In the genomic region with DNA sequence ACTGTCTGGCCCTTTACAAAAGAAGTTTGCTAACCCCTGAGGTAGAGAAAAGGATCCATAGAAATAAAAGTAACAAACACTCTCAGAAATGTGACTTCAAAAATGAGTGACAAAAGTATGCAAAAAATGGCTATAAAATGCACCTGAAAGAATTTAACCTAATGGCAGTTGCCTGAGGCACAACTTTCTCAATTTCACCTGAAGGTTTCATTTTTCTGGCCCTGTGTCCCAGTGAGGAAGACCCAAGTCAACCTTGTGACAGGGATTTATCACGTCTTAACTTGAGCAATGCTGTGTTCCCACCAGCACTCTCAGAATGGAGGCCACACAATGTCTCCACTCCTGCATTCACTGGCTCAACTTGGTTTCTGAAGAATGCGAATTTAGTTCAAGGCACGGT, we compare ENCODE assay signal across 22 cellular contexts.
DNase-seq lines count a peak whose midpoint lies in the region; ATAC-seq, FAIRE-seq and TF ChIP-seq lines count a peak whose summit lies in the region.
"Had no signal": no experiment of that assay in that cellular context is flagged by ENCODE, and none has a peak within 500 bp of the region (broad histone marks: within the 10 kb centered on the region; RNA-seq: fewer than 3 reads in every experiment).

No MANE protein-coding gene starts in this region.

- no peaks in the 10 kb centered on the region for H3K79me2 ChIP-seq in GM12878 (ENCODE audit: control insufficient read depth, insufficient read depth, low read length)

- RAD21 ChIA-PET in GM12878 (lab: Charles Lee; ENCODE audit: unreplicated experiment) = no interaction called here

- no peak overlapping the region for H2AFZ ChIP-seq in GM12878 (ENCODE audit: control insufficient read depth, low read depth, low read length)

- FAIRE-seq in GM12878 (lab: Jason Lieb, UNC) = peak; percentile 77
- FAIRE-seq: A549, G401.6, GM19239 had no signal

- SMC1A ChIA-PET in GM12878 (lab: Charles Lee; ENCODE audit: uncharacterized antibody, unreplicated experiment) = interaction anchor here (0.6 to 1.5 kb wide), 2 partner anchors 12 to 240 kb away, joined by 3 read pairs; no protein-coding TSS in a partner anchor

- no TSS peak for BruUV-seq in GM12878 (replicated peaks; lab: Mats Ljungman, UMichigan)

- H3K27me3 ChIP-seq in GM12878 (replicated peaks in 1 of 2; ENCODE audit: control insufficient read depth in 2 of 2, insufficient read depth in 2 of 2, low read length in 1 of 2) = no peaks in the 10 kb centered on the region
- H3K27me3 ChIP-seq: BE2C; BLaER1 treated with 17β-estradiol and CSF1 and Interleukin-3, amounts not matched to agents 10 nM and 100 nM had no signal

- in situ Hi-C loops in GM12878 (cut with MboI) = no loop called here

- H3K4me1 ChIP-seq in GM12878 (ENCODE audit: control insufficient read depth, insufficient read depth, low read length) = peaks cover 5% of the 10 kb centered on the region
- H3K4me1 ChIP-seq: A549; BE2C; BLaER1 treated with 17β-estradiol and CSF1 and Interleukin-3, amounts not matched to agents 10 nM and 100 nM had no signal

- H3K36me3 ChIP-seq in GM12878 (ENCODE audit: control insufficient read depth in 2 of 2, insufficient read depth in 2 of 2, low read length in 1 of 2) = no peaks in the 10 kb centered on the region; a peak in 1 of 4 replicates
- H3K36me3 ChIP-seq: BE2C had no signal

- H4K20me1 ChIP-seq in GM12878 (ENCODE audit: control insufficient read depth, insufficient read depth) = no peaks in the 10 kb centered on the region
- H4K20me1 ChIP-seq: BLaER1 treated with 17β-estradiol and CSF1 and Interleukin-3, amounts not matched to agents 10 nM and 100 nM had no signal

- H3K4me2 ChIP-seq in GM12878 (ENCODE audit: control insufficient read depth, insufficient read depth) = no peak overlapping the region
- H3K4me2 ChIP-seq: A549; BLaER1 treated with 17β-estradiol and CSF1 and Interleukin-3, amounts not matched to agents 10 nM and 100 nM had no signal

- POLR2A ChIA-PET in GM12878 (lab: Charles Lee) = no interaction called here

- no peak for ATAC-seq in GM12878
- no peak for ATAC-seq in GM19467 (IDR thresholded peaks at IDR 0.05; ENCODE audit: unreplicated experiment)
- ATAC-seq: A549, HCT116 had no signal

- H3K27ac ChIP-seq in GM12878 (ENCODE audit: control insufficient read depth, insufficient read depth) = no peak overlapping the region
- H3K27ac ChIP-seq: A549; BLaER1 treated with 17β-estradiol and CSF1 and Interleukin-3, amounts not matched to agents 10 nM and 100 nM had no signal

- TF ChIP-seq CTCF in GM12878 (IDR thresholded peaks at IDR 0.05 in 2 of 3, conservative IDR thresholded peaks at IDR 0.05 in 1 of 3; ENCODE audit: control insufficient read depth in 2 of 3, extremely low read depth in 1 of 3, insufficient read depth in 1 of 3, low read depth in 3 of 3, low read length in 3 of 3) = no peak

- no peak for TF ChIP-seq EP300 in GM12878 (IDR thresholded peaks at IDR 0.05; ENCODE audit: borderline replicate concordance in 1 of 2, control insufficient read depth in 1 of 2, low read depth in 2 of 2, low read length in 2 of 2)

- no peak overlapping the region for H3K4me3 ChIP-seq in GM12878
- H3K4me3 ChIP-seq: A549; BLaER1 treated with 17β-estradiol and CSF1 and Interleukin-3, amounts not matched to agents 10 nM and 100 nM had no signal

- peaks cover 1% of the 10 kb centered on the region; the same call in 2 of the 3 replicates for H3K9me3 ChIP-seq in GM12878 (replicated peaks; ENCODE audit: control insufficient read depth, insufficient read depth, low read length)
- H3K9me3 ChIP-seq: A549, BE2C had no signal

- TF ChIP-seq RAD21 in GM12878 (IDR thresholded peaks at IDR 0.05; ENCODE audit: insufficient read depth, low read depth, low read length) = no peak

- intact Hi-C loops in GM12878 (cut with micrococcal nuclease; ENCODE audit: unreplicated experiment) = no loop called here

- H3K9ac ChIP-seq in GM12878 (ENCODE audit: control insufficient read depth, insufficient read depth, low read length) = no peak overlapping the region
- H3K9ac ChIP-seq: BLaER1 treated with 17β-estradiol and CSF1 and Interleukin-3, amounts not matched to agents 10 nM and 100 nM had no signal

- DNase-seq in ELF-1 (ENCODE audit: low read depth, low spot score) (peak; percentile 5), GM12878 (ENCODE audit: low read depth, low spot score) (no peak), left kidney (ENCODE audit: low read depth, low spot score) (peak; percentile 11), NK-92 (lab: John Stamatoyannopoulos, UW; ENCODE audit: unreplicated experiment) (no peak), NCI-H1930 (lab: John Stamatoyannopoulos, UW) (no peak)
- DNase-seq: 8988T; ACHN; AML-193; BE2C; Calu3; CD4-positive, alpha-beta T cell; CD8-positive, alpha-beta memory T cell; DMS53; DMS79 treated with DMSO at 0.1 percent for 48 hours; GOT3; H7 had no signal

- CTCF ChIA-PET in GM12878 (lab: Yijun Ruan, JAX) = no interaction called here

- 86% methylated on average over 3 of the region's 3 CpGs for WGBS in GM12878 (ENCODE audit: insufficient coverage, insufficient replicate concordance, low lambda C conversion rate, missing lambda C conversion rate)

- TF ChIP-seq POLR2A in GM12878 (IDR thresholded peaks at IDR 0.05; ENCODE audit: low read depth, low read length) = no peak

TF ChIP-seq in GM12878, 131 proteins besides CTCF, POLR2A, EP300 and RAD21:
- no peak for TF ChIP-seq STAT3 (IDR thresholded peaks at IDR 0.05; ENCODE audit: low read depth, low read length)
- TF ChIP-seq ZNF622 (IDR thresholded peaks at IDR 0.05) = no peak

Comparison
In these comparisons a context has a peak if more than half of its experiments do, and no peak if none do; other contexts are left out.
1. DNase-seq: peak in ELF-1 (single experiment) and left kidney (single experiment); none in GM12878 (single experiment), NK-92 (single experiment) and NCI-H1930 (0 of 2).